In the genomic region with DNA sequence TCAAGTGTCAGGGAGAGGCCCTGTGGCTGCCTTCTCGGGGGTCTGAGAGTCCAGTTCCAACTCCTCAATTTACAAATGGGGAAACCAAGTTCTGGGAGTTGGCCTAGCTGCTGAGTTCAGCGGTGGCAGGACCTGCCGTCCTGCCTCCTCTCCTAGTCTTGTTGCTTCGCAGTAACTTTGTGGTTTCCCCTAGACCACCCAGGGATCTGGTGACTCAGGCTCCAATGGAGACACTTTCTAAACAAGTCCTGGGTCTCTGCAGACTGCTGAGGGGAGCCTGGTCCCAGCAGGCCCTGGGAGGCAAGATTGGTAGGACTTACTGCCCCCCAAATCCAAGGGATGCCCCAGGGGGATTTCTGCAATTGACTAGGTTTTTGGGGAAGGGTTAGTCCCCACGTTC, we compare ENCODE assay signal across 23 cellular contexts.
DNase-seq lines count a peak whose midpoint lies in the region; ATAC-seq, FAIRE-seq and TF ChIP-seq lines count a peak whose summit lies in the region.
"Had no signal": no experiment of that assay in that cellular context is flagged by ENCODE, and none has a peak within 500 bp of the region (broad histone marks: within the 10 kb centered on the region; RNA-seq: fewer than 3 reads in every experiment).

No MANE protein-coding gene starts in this region.

- FAIRE-seq in kidney (lab: Jason Lieb, UNC) = no peak
- FAIRE-seq: GM12878 had no signal

- POLR2A ChIA-PET in CD8-positive, alpha-beta memory T cell (lab: Charles Lee) = no interaction called here

- no peaks in the 10 kb centered on the region for H3K4me1 Mint-ChIP-seq in CD8-positive, alpha-beta memory T cell
- H3K4me1 Mint-ChIP-seq: memory B cell; stimulated activated naive CD8-positive, alpha-beta T cell treated with anti-CD3 and anti-CD28 coated beads, Interleukin-15, amount 100 ng/mL, for 72 hours had no signal

- 0 out of 2 replicates have a peak, but pooled peaks cover 11% of the 10 kb centered on the region for H3F3A ChIP-seq in GM23248 (ENCODE audit: insufficient read depth)

- no peaks in the 10 kb centered on the region for H3K36me3 Mint-ChIP-seq in CD8-positive, alpha-beta memory T cell
- H3K36me3 Mint-ChIP-seq: memory B cell had no signal

- H3K4me1 ChIP-seq in GM23248 (ENCODE audit: insufficient read depth) (peaks cover 32% of the 10 kb centered on the region), kidney (ENCODE audit: control insufficient read depth in 1 of 2, insufficient read depth in 1 of 2, low read depth in 1 of 2, low read length in 2 of 2) (peaks cover 3% of the 10 kb centered on the region in 2 donors), upper lobe of left lung (peaks cover 0 to 5% (median 0%) of the 10 kb centered on the region in 4 donors)
- H3K4me1 ChIP-seq in CD8-positive, alpha-beta memory T cell (ENCODE audit: insufficient read depth, low read length) = no peaks in the 10 kb centered on the region
- H3K4me1 ChIP-seq: body of pancreas, Caco-2, upper lobe of right lung had no signal

- TF ChIP-seq CTCF in kidney (IDR thresholded peaks at IDR 0.05; ENCODE audit: borderline replicate concordance, extremely low read depth, insufficient read depth) (no peak), upper lobe of left lung (IDR thresholded peaks at IDR 0.05) (no peak)

- H3K27me3 ChIP-seq in GM23248 (replicated peaks; ENCODE audit: insufficient read depth) = no peaks in the 10 kb centered on the region
- no peaks in the 10 kb centered on the region for H3K27me3 ChIP-seq in upper lobe of left lung
- H3K27me3 ChIP-seq in CD8-positive, alpha-beta memory T cell (ENCODE audit: insufficient read depth, low read length, poor library complexity, severe bottlenecking) = no peaks in the 10 kb centered on the region
- H3K27me3 ChIP-seq: body of pancreas, heart left ventricle, upper lobe of right lung had no signal

- TF ChIP-seq POLR2A in upper lobe of left lung (IDR thresholded peaks at IDR 0.05) = no peak

- no peaks in the 10 kb centered on the region for H3K9me2 ChIP-seq in GM23248 (ENCODE audit: insufficient read depth)

- H3K27ac ChIP-seq in GM23248 = no peak overlapping the region
- H3K27ac ChIP-seq in kidney (ENCODE audit: low read depth in 2 of 2, low read length in 2 of 2) = no peak overlapping the region
- H3K27ac ChIP-seq in upper lobe of left lung = no peak overlapping the region
- H3K27ac ChIP-seq in CD8-positive, alpha-beta memory T cell (ENCODE audit: low read depth, low read length) = no peak overlapping the region
- H3K27ac ChIP-seq: body of pancreas, heart left ventricle, upper lobe of right lung had no signal

- H3K9ac ChIP-seq in GM23248 (no peak overlapping the region), kidney (ENCODE audit: low read length in 2 of 2) (no peak overlapping the region)

- H4K20me1 ChIP-seq in GM23248 (ENCODE audit: insufficient read depth) = no peaks in the 10 kb centered on the region

- intact Hi-C loops in kidney (cut with DNase I) = no loop called here

- H3K9me3 ChIP-seq in GM23248 (ENCODE audit: low read depth) (no peaks in the 10 kb centered on the region), kidney (ENCODE audit: control insufficient read depth in 1 of 2, low read length in 2 of 2) (no peaks in the 10 kb centered on the region), upper lobe of left lung (no peaks in the 10 kb centered on the region)
- H3K9me3 ChIP-seq in CD8-positive, alpha-beta memory T cell (ENCODE audit: low read length) = no peaks in the 10 kb centered on the region
- H3K9me3 ChIP-seq: body of pancreas, Caco-2, heart left ventricle, upper lobe of right lung had no signal

- ATAC-seq in upper lobe of left lung (ENCODE audit: low FRiP score in 2 of 2) (no peak), HG02852 (IDR thresholded peaks at IDR 0.05; ENCODE audit: unreplicated experiment) (no peak)
- ATAC-seq: body of pancreas; esophagus mucosa; GM12878; heart left ventricle; stimulated activated naive CD8-positive, alpha-beta T cell treated with anti-CD3 and anti-CD28 coated beads, Interleukin-15, amount 100 ng/mL, for 72 hours; upper lobe of right lung had no signal

- DNase-seq in ACHN (peak; percentile 34), GM23248 (peak; percentile 51), amniotic epithelial cell (ENCODE audit: low read depth) (peak; percentile 81), kidney (peak; percentile 16), foreskin melanocyte (no peak), upper lobe of left lung (no peak)
- DNase-seq in CD8-positive, alpha-beta memory T cell = no peak
- DNase-seq: activated CD4-positive, CD25-positive, alpha-beta regulatory T cell treated with anti-CD3 and anti-CD28 coated beads, Interleukin-2, amount 50 U/mL, for 72 hours; body of pancreas; Caco-2; KG1; NCI-H1092; NCI-H2081 treated with DMSO at 0.1 percent for 48 hours; NCI-H524; Right ventricle myocardium superior; stimulated activated naive CD8-positive, alpha-beta T cell treated with anti-CD3 and anti-CD28 coated beads, Interleukin-15, amount 100 ng/mL, for 72 hours; upper lobe of right lung had no signal

- peaks cover 0 to 2% of the 10 kb centered on the region in 2 donors for H3K27me3 Mint-ChIP-seq in CD8-positive, alpha-beta memory T cell
- H3K27me3 Mint-ChIP-seq: memory B cell; stimulated activated naive CD8-positive, alpha-beta T cell treated with anti-CD3 and anti-CD28 coated beads, Interleukin-15, amount 100 ng/mL, for 72 hours had no signal

- H3K4me3 ChIP-seq in GM23248 (no peak overlapping the region), kidney (ENCODE audit: low read length in 2 of 2) (no peak overlapping the region), upper lobe of left lung (no peak overlapping the region)
- H3K4me3 ChIP-seq in CD8-positive, alpha-beta memory T cell (ENCODE audit: low read length) = no peak overlapping the region
- H3K4me3 ChIP-seq: body of pancreas, GM12878, heart left ventricle, upper lobe of right lung had no signal

- no peak overlapping the region for H3K4me2 ChIP-seq in GM23248 (ENCODE audit: unreplicated experiment)

- H3K4me3 Mint-ChIP-seq in CD8-positive, alpha-beta memory T cell = no peak overlapping the region
- H3K4me3 Mint-ChIP-seq: memory B cell; stimulated activated naive CD8-positive, alpha-beta T cell treated with anti-CD3 and anti-CD28 coated beads, Interleukin-15, amount 100 ng/mL, for 72 hours; T-helper 2 cell treated with Interferon-gamma antibody and Interleukin-4, amounts not matched to agents 5 μg/mL and 100 μg/mL, for 36 hours had no signal

- no peaks in the 10 kb centered on the region for H3K9me3 Mint-ChIP-seq in CD8-positive, alpha-beta memory T cell
- H3K9me3 Mint-ChIP-seq: memory B cell; stimulated activated naive CD8-positive, alpha-beta T cell treated with anti-CD3 and anti-CD28 coated beads, Interleukin-15, amount 100 ng/mL, for 72 hours; T-helper 2 cell treated with Interferon-gamma antibody and Interleukin-4, amounts not matched to agents 5 μg/mL and 100 μg/mL, for 36 hours had no signal

- H3K36me3 ChIP-seq in GM23248 (ENCODE audit: low read depth) (peaks cover 9% of the 10 kb centered on the region; the same call in 1 of the 2 replicates), kidney (ENCODE audit: control insufficient read depth in 1 of 2, insufficient read depth in 2 of 2, low read length in 2 of 2) (peaks cover 0 to 8% of the 10 kb centered on the region in 2 donors), upper lobe of left lung (peaks cover 0 to 41% (median 8%) of the 10 kb centered on the region in 4 donors)
- H3K36me3 ChIP-seq in CD8-positive, alpha-beta memory T cell (ENCODE audit: insufficient read depth, low read length) = no peaks in the 10 kb centered on the region

- TF ChIP-seq EP300 in upper lobe of left lung (IDR thresholded peaks at IDR 0.05) = no peak

- H2AFZ ChIP-seq in GM23248 = no peak overlapping the region

- in situ Hi-C loops in ACHN (cut with HindIII; ENCODE audit: low pct_ligation_motif_present, low pct_unique_long_range_greater_than_20kb, low sequenced_read_pairs) (no loop called here), GM23248 (cut with MboI) (no loop called here)

- CTCF ChIA-PET in CD8-positive, alpha-beta memory T cell (lab: Charles Lee) = no interaction called here

- H3K27ac Mint-ChIP-seq in CD8-positive, alpha-beta memory T cell = no peak overlapping the region
- H3K27ac Mint-ChIP-seq: memory B cell; stimulated activated naive CD8-positive, alpha-beta T cell treated with anti-CD3 and anti-CD28 coated beads, Interleukin-15, amount 100 ng/mL, for 72 hours; T-helper 2 cell treated with Interferon-gamma antibody and Interleukin-4, amounts not matched to agents 5 μg/mL and 100 μg/mL, for 36 hours had no signal

- H3K79me2 ChIP-seq in GM23248 (ENCODE audit: insufficient read depth) = peaks cover 15% of the 10 kb centered on the region; the same call in 1 of the 2 replicates

- WGBS in GM23248 (ENCODE audit: low coverage in 1 of 2, low lambda C conversion rate in 2 of 2, missing lambda C conversion rate in 2 of 2), 2 experiments = 30 to 41% methylated on average over 5 of the region's 5 CpGs
- 86 to 88% methylated on average over 4 to 5 of the region's 5 CpGs for WGBS in upper lobe of left lung, 2 donors

Comparison
In these comparisons a context has a peak if more than half of its experiments do, and no peak if none do; other contexts are left out.
1. DNase-seq: peak in ACHN (single experiment), GM23248 (single experiment), amniotic epithelial cell (single experiment) and kidney (single experiment); none in foreskin melanocyte (single experiment), upper lobe of left lung (0 of 2) and CD8-positive, alpha-beta memory T cell (0 of 5).